ENCODE assay signal across 20 cellular contexts in genomic region chr11:18457435-18457834, GRCh38. TPM values are rescaled to one million over a fixed set of nuclear protein-coding genes. Genes with fewer than 3 reads are reported as not detected.
DNase-seq lines count a peak whose midpoint lies in the region; ATAC-seq and TF ChIP-seq lines count a peak whose summit lies in the region.
"Had no signal": no experiment of that assay in that cellular context is flagged by ENCODE, and none has a peak within 500 bp of the region (broad histone marks: within the 10 kb centered on the region; RNA-seq: fewer than 3 reads in every experiment).

No MANE protein-coding gene starts in this region.

- H3K27me3 ChIP-seq in upper lobe of left lung: no peaks in the 10 kb centered on the region
- H3K27me3 ChIP-seq: body of pancreas, testis had no signal

- no peak overlapping the region for H3K4me3 ChIP-seq in upper lobe of left lung
- H3K4me3 ChIP-seq: body of pancreas, heart left ventricle, left lung, smooth muscle cell, testis had no signal

- 59 to 67% methylated on average over 3 of the region's 3 CpGs for WGBS in upper lobe of left lung, 2 donors

- no peak for TF ChIP-seq POLR2A in upper lobe of left lung (IDR thresholded peaks at IDR 0.05)

- no peak for TF ChIP-seq CTCF in upper lobe of left lung (IDR thresholded peaks at IDR 0.05)

- no peak overlapping the region for H3K27ac ChIP-seq in upper lobe of left lung
- H3K27ac ChIP-seq: 22Rv1, body of pancreas, heart left ventricle, KMS-11, left lung, testis had no signal

- H3K36me3 ChIP-seq in upper lobe of left lung: no peaks in the 10 kb centered on the region
- H3K36me3 ChIP-seq: heart left ventricle, left lung had no signal

- TF ChIP-seq EP300 in upper lobe of left lung (IDR thresholded peaks at IDR 0.05): no peak

- ATAC-seq in esophagus mucosa (peak; percentile 81), upper lobe of left lung (ENCODE audit: low FRiP score in 2 of 2) (no peak), HG02571 (IDR thresholded peaks at IDR 0.05; ENCODE audit: unreplicated experiment) (no peak), HG03280 (IDR thresholded peaks at IDR 0.05; ENCODE audit: unreplicated experiment) (no peak)
- ATAC-seq in stimulated activated naive CD8-positive, alpha-beta T cell treated with anti-CD3 and anti-CD28 coated beads, Interleukin-15, Interleukin-2, amounts not matched to agents 100 U/mL and 50 U/mL, for 24 hours: peak; percentile 48
- ATAC-seq: activated T-cell treated with anti-CD3 and anti-CD28 coated beads, Interleukin-2, amount 50 U/mL, for 72 hours; body of pancreas; left lung had no signal

- no peaks in the 10 kb centered on the region for H3K4me1 ChIP-seq in upper lobe of left lung
- H3K4me1 ChIP-seq: body of pancreas, heart left ventricle, left lung, testis had no signal

- no peaks in the 10 kb centered on the region for H3K9me3 ChIP-seq in upper lobe of left lung
- H3K9me3 ChIP-seq: body of pancreas, heart left ventricle, left lung, testis had no signal

- peak; percentile 2 for DNase-seq in DMS153 (lab: John Stamatoyannopoulos, UW)
- DNase-seq in DMS153 treated with DMSO at 0.1 percent for 48 hours (lab: John Stamatoyannopoulos, UW; ENCODE audit: unreplicated experiment): no peak
- peak; percentile 3 for DNase-seq in RKO (ENCODE audit: low spot score)
- DNase-seq in stimulated activated naive CD8-positive, alpha-beta T cell treated with anti-CD3 and anti-CD28 coated beads, Interleukin-15, Interleukin-2, amounts not matched to agents 100 U/mL and 50 U/mL, for 24 hours: no peak
- DNase-seq in upper lobe of left lung: no peak
- DNase-seq: activated CD4-positive, alpha-beta T cell treated with anti-CD3 and anti-CD28 coated beads for 4 hours; activated T-cell treated with anti-CD3 and anti-CD28 coated beads, Interleukin-2, amount 50 U/mL, for 72 hours; CD8-positive, alpha-beta memory T cell; heart left ventricle; left lung; NCI-H2081 treated with DMSO at 0.1 percent for 48 hours; nephron progenitor cell; testis had no signal

RNA-seq across cellular contexts. Expression of gene LDHAL6A, which starts 1.8 kb away (rescaled TPM):
- total RNA-seq in esophagus mucosa (not detected), upper lobe of left lung (not detected)
- total RNA-seq: activated T-cell treated with anti-CD3 and anti-CD28 coated beads, Interleukin-2, amount 50 U/mL, for 72 hours; body of pancreas; CD8-positive, alpha-beta memory T cell; heart left ventricle; left lung; smooth muscle cell had no signal

RNA-seq across cellular contexts. Expression of gene LDHC, which starts 45.3 kb away (rescaled TPM):
- total RNA-seq in esophagus mucosa (not detected), upper lobe of left lung (not detected)
- total RNA-seq: activated T-cell treated with anti-CD3 and anti-CD28 coated beads, Interleukin-2, amount 50 U/mL, for 72 hours; body of pancreas; CD8-positive, alpha-beta memory T cell had no signal

Comparison
In these comparisons a context has a peak if more than half of its experiments do, and no peak if none do; other contexts are left out.
1. DNase-seq: peak in DMS153 (single experiment) and RKO (single experiment); none in DMS153 treated with DMSO at 0.1 percent for 48 hours (single experiment), stimulated activated naive CD8-positive, alpha-beta T cell treated with anti-CD3 and anti-CD28 coated beads, Interleukin-15, Interleukin-2, amounts not matched to agents 100 U/mL and 50 U/mL, for 24 hours (single experiment) and upper lobe of left lung (0 of 2).
2. ATAC-seq: peak in esophagus mucosa (single experiment) and stimulated activated naive CD8-positive, alpha-beta T cell treated with anti-CD3 and anti-CD28 coated beads, Interleukin-15, Interleukin-2, amounts not matched to agents 100 U/mL and 50 U/mL, for 24 hours (single experiment); none in upper lobe of left lung (0 of 2), HG02571 (single experiment) and HG03280 (single experiment).